In genomic region chr4:5010984-5011383, GRCh38 we compare ENCODE assay signal across 28 cellular contexts. TPM values are rescaled to one million over a fixed set of nuclear protein-coding genes. Genes with fewer than 3 reads are reported as not detected.
"Had no signal": no experiment of that assay in that cellular context is flagged by ENCODE, and none has a peak within 500 bp of the region (broad histone marks: within the 10 kb centered on the region; RNA-seq: fewer than 3 reads in every experiment).

No MANE protein-coding gene starts in this region.

- H3K9me3 ChIP-seq: neutrophil, pancreas, prostate gland, right lobe of liver, sigmoid colon, stomach, thoracic aorta, thyroid gland, tibial nerve, upper lobe of left lung, vagina had no signal

- H3K27ac ChIP-seq: neutrophil, pancreas, prostate gland, right atrium auricular region, right lobe of liver, sigmoid colon, stomach, thoracic aorta, thyroid gland, tibial nerve, upper lobe of left lung, vagina had no signal

- H3K4me3 ChIP-seq: pancreas, prostate gland, right atrium auricular region, right lobe of liver, sigmoid colon, stomach, thoracic aorta, thyroid gland, tibial nerve, upper lobe of left lung, vagina had no signal

- H3K36me3 ChIP-seq: neutrophil, pancreas, prostate gland, right atrium auricular region, right lobe of liver, sigmoid colon, stomach, thoracic aorta, thyroid gland, tibial nerve, upper lobe of left lung, vagina had no signal

- H3K27me3 ChIP-seq: pancreas, right atrium auricular region, sigmoid colon, thyroid gland, upper lobe of left lung, vagina had no signal

- H3K4me1 Mint-ChIP-seq: naive thymus-derived CD8-positive, alpha-beta T cell; nephron progenitor cell; neural crest cell; stimulated activated effector memory CD8-positive, alpha-beta T cell treated with anti-CD3 and anti-CD28 coated beads, Interleukin-12 subunit alpha, Interleukin-12 subunit beta, amount 100 ng/mL, for 72 hours; stimulated activated naive B cell treated with anti-CD40 and anti-IgM and Interleukin-4, amounts not matched to agents 10 μg/mL and 1 μg/mL and 100 μg/mL, for 72 hours had no signal

- H3K4me3 Mint-ChIP-seq: naive thymus-derived CD8-positive, alpha-beta T cell; natural killer cell treated with Interleukin-12 subunit alpha and Interleukin-12 subunit beta and Interleukin-15 and Interleukin-18, amount 100 ng/mL, for 72 hours; nephron progenitor cell; neural crest cell; stimulated activated effector memory CD8-positive, alpha-beta T cell treated with anti-CD3 and anti-CD28 coated beads, Interleukin-12 subunit alpha, Interleukin-12 subunit beta, amount 100 ng/mL, for 72 hours; stimulated activated naive B cell treated with anti-CD40 and anti-IgM and Interleukin-4, amounts not matched to agents 10 μg/mL and 1 μg/mL and 100 μg/mL, for 72 hours; stimulated activated naive CD8-positive, alpha-beta T cell treated with anti-CD3 and anti-CD28 coated beads, Interleukin-15, Interleukin-2, amounts not matched to agents 100 ng/mL and 50 ng/mL, for 24 hours had no signal

- H3K27ac Mint-ChIP-seq: naive thymus-derived CD8-positive, alpha-beta T cell; natural killer cell treated with Interleukin-12 subunit alpha and Interleukin-12 subunit beta and Interleukin-15 and Interleukin-18, amount 100 ng/mL, for 72 hours; nephron progenitor cell; stimulated activated effector memory CD8-positive, alpha-beta T cell treated with anti-CD3 and anti-CD28 coated beads, Interleukin-12 subunit alpha, Interleukin-12 subunit beta, amount 100 ng/mL, for 72 hours; stimulated activated naive B cell treated with anti-CD40 and anti-IgM and Interleukin-4, amounts not matched to agents 10 μg/mL and 1 μg/mL and 100 μg/mL, for 72 hours; stimulated activated naive CD8-positive, alpha-beta T cell treated with anti-CD3 and anti-CD28 coated beads, Interleukin-15, Interleukin-2, amounts not matched to agents 100 ng/mL and 50 ng/mL, for 24 hours had no signal

- ATAC-seq: naive thymus-derived CD8-positive, alpha-beta T cell; natural killer cell treated with Interleukin-12 subunit alpha and Interleukin-12 subunit beta and Interleukin-15 and Interleukin-18, amount 100 ng/mL, for 72 hours; pancreas; right lobe of liver; stimulated activated effector memory CD8-positive, alpha-beta T cell treated with anti-CD3 and anti-CD28 coated beads, Interleukin-12 subunit alpha, Interleukin-12 subunit beta, amount 100 ng/mL, for 72 hours; stimulated activated naive B cell treated with anti-CD40 and anti-IgM and Interleukin-4, amounts not matched to agents 10 μg/mL and 1 μg/mL and 100 μg/mL, for 72 hours had no signal

- DNase-seq: naive thymus-derived CD8-positive, alpha-beta T cell; nephron progenitor cell; nucleus accumbens; pancreas; retina; right lobe of liver; sigmoid colon; small intestine; stimulated activated CD4-positive, alpha-beta T cell treated with anti-CD3 and anti-CD28 coated beads, Interleukin-15, amount 100 ng/mL, for 24 hours; stimulated activated CD4-positive, alpha-beta T cell treated with anti-CD3 and anti-CD28 coated beads, Interleukin-2, amount 100 ng/mL, for 24 hours; stimulated activated CD4-positive, alpha-beta T cell treated with anti-CD3 and anti-CD28 coated beads, Interleukin-2, amount 100 ng/mL, for 48 hours; stimulated activated CD4-positive, alpha-beta T cell treated with anti-CD3 and anti-CD28 coated beads, Interleukin-4, amount 100 ng/mL, for 24 hours; stimulated activated naive B cell treated with anti-CD40 and anti-IgM and Interleukin-4, amounts not matched to agents 10 μg/mL and 1 μg/mL and 100 μg/mL, for 72 hours; stimulated activated naive CD4-positive, alpha-beta T cell treated with Interleukin-2 at 50 U/mL for 16 hours; stomach; thyroid gland; trophoblast cell; upper lobe of left lung had no signal

- H3K9me3 Mint-ChIP-seq: natural killer cell treated with Interleukin-12 subunit alpha and Interleukin-12 subunit beta and Interleukin-15 and Interleukin-18, amount 100 ng/mL, for 72 hours; nephron progenitor cell; stimulated activated effector memory CD8-positive, alpha-beta T cell treated with anti-CD3 and anti-CD28 coated beads, Interleukin-12 subunit alpha, Interleukin-12 subunit beta, amount 100 ng/mL, for 72 hours; stimulated activated naive B cell treated with anti-CD40 and anti-IgM and Interleukin-4, amounts not matched to agents 10 μg/mL and 1 μg/mL and 100 μg/mL, for 72 hours; stimulated activated naive CD8-positive, alpha-beta T cell treated with anti-CD3 and anti-CD28 coated beads, Interleukin-15, Interleukin-2, amounts not matched to agents 100 ng/mL and 50 ng/mL, for 24 hours had no signal

- H3K4me1 ChIP-seq: pancreas, prostate gland, right atrium auricular region, right lobe of liver, sigmoid colon, stomach, thyroid gland, tibial nerve, upper lobe of left lung, vagina had no signal

- H3K36me3 Mint-ChIP-seq: naive thymus-derived CD8-positive, alpha-beta T cell; natural killer cell treated with Interleukin-12 subunit alpha and Interleukin-12 subunit beta and Interleukin-15 and Interleukin-18, amount 100 ng/mL, for 72 hours; stimulated activated effector memory CD8-positive, alpha-beta T cell treated with anti-CD3 and anti-CD28 coated beads, Interleukin-12 subunit alpha, Interleukin-12 subunit beta, amount 100 ng/mL, for 72 hours; stimulated activated naive B cell treated with anti-CD40 and anti-IgM and Interleukin-4, amounts not matched to agents 10 μg/mL and 1 μg/mL and 100 μg/mL, for 72 hours had no signal

RNA-seq across cellular contexts. Expression of gene CYTL1, which starts 8.3 kb away (rescaled TPM):
- total RNA-seq: naive thymus-derived CD8-positive, alpha-beta T cell; natural killer cell treated with Interleukin-12 subunit alpha and Interleukin-12 subunit beta and Interleukin-15 and Interleukin-18, amount 100 ng/mL, for 72 hours; right atrium auricular region had no signal

RNA-seq across cellular contexts. Expression of gene STK32B, which starts 40.3 kb away (rescaled TPM):
- total RNA-seq: naive thymus-derived CD8-positive, alpha-beta T cell; natural killer cell treated with Interleukin-12 subunit alpha and Interleukin-12 subunit beta and Interleukin-15 and Interleukin-18, amount 100 ng/mL, for 72 hours had no signal
